9 cellular contexts compared by ENCODE assay signal in genomic region chr16:72400257-72401078, GRCh38.
DNase-seq lines count a peak whose midpoint lies in the region; ATAC-seq, FAIRE-seq and TF ChIP-seq lines count a peak whose summit lies in the region.
"Had no signal": no experiment of that assay in that cellular context is flagged by ENCODE, and none has a peak within 500 bp of the region (broad histone marks: within the 10 kb centered on the region; RNA-seq: fewer than 3 reads in every experiment).

No MANE protein-coding gene starts in this region.

- H3K27ac ChIP-seq in CD4-positive, alpha-beta T cell (ENCODE audit: low read depth, low read length): no peak overlapping the region
- H3K27ac ChIP-seq in endothelial cell of umbilical vein (ENCODE audit: insufficient read depth, low read depth, low read length): no peak overlapping the region

- intact Hi-C loops in CD4-positive, alpha-beta T cell (cut with DNase I, micrococcal nuclease): loop anchor here in 1 of 2 experiments (10.0 kb wide), 1 partner anchor 454 kb away; no protein-coding TSS in a partner anchor
- intact Hi-C loops in endothelial cell of umbilical vein (cut with micrococcal nuclease): loop anchor here (1.0 to 5.0 kb wide), 4 partner anchors 67 to 1557 kb away; no protein-coding TSS in a partner anchor

- H3K36me3 Mint-ChIP-seq in CD4-positive, alpha-beta T cell (ENCODE audit: low read depth): no peaks in the 10 kb centered on the region
- H3K36me3 Mint-ChIP-seq in naive B cell: peaks cover under 1% of the 10 kb centered on the region in 2 donors

- H3K9me3 Mint-ChIP-seq in CD4-positive, alpha-beta T cell: peaks cover 2% of the 10 kb centered on the region
- H3K9me3 Mint-ChIP-seq in naive B cell: peaks cover 0 to 2% (median under 1%) of the 10 kb centered on the region in 7 donors
- H3K9me3 Mint-ChIP-seq: T-helper 1 cell treated with Interleukin-12 subunit alpha and Interleukin-12 subunit beta and Interleukin-4 antibody, amounts not matched to agents 30 μg/mL and 1 μg/mL, for 36 hours had no signal

- TF ChIP-seq CTCF in CD4-positive, alpha-beta T cell (IDR thresholded peaks at IDR 0.05): peak; percentile 68
- peak; percentile 70 for TF ChIP-seq CTCF in LNCaP clone FGC (IDR thresholded peaks at IDR 0.05; ENCODE audit: control insufficient read depth, extremely low read depth, insufficient read depth)
- TF ChIP-seq CTCF in endothelial cell of umbilical vein (IDR thresholded peaks at IDR 0.05; ENCODE audit: extremely low read depth in 1 of 2, insufficient read depth in 1 of 2, low read depth in 1 of 2, low read length in 2 of 2): peak; percentile 64 to 73

- POLR2A ChIA-PET in CD4-positive, alpha-beta T cell (lab: Charles Lee): no interaction called here
- POLR2A ChIA-PET in endothelial cell of umbilical vein (lab: Charles Lee): no interaction called here

- dilution Hi-C loops in endothelial cell of umbilical vein (cut with MboI; ENCODE audit: extremely low pct_ligation_motif_present, low sequenced_read_pairs): no loop called here

- H3K4me2 ChIP-seq in endothelial cell of umbilical vein (ENCODE audit: insufficient read depth, low read length): no peak overlapping the region

- no peaks in the 10 kb centered on the region for H3K27me3 ChIP-seq in CD4-positive, alpha-beta T cell (ENCODE audit: control insufficient read depth, insufficient read depth, low read length)
- no peaks in the 10 kb centered on the region for H3K27me3 ChIP-seq in endothelial cell of umbilical vein (ENCODE audit: control insufficient read depth in 2 of 2, insufficient read depth in 2 of 2, low read length in 2 of 2)

- BruUV-seq in endothelial cell of umbilical vein (replicated peaks; lab: Mats Ljungman, UMichigan): no TSS peak

- no peaks in the 10 kb centered on the region for H3K79me2 ChIP-seq in endothelial cell of umbilical vein (ENCODE audit: control insufficient read depth, insufficient read depth, low read length)

- H3K36me3 ChIP-seq in endothelial cell of umbilical vein (ENCODE audit: control insufficient read depth in 2 of 2, extremely low read depth in 1 of 2, insufficient read depth in 2 of 2, low read length in 2 of 2): no peaks in the 10 kb centered on the region

- no peak overlapping the region for H3K4me3 ChIP-seq in LNCaP clone FGC (ENCODE audit: low read depth, low read length)
- H3K4me3 ChIP-seq in endothelial cell of umbilical vein (replicated peaks in 1 of 3; ENCODE audit: insufficient read depth in 1 of 3, low read depth in 1 of 3, low read length in 3 of 3): no peak overlapping the region

- no peak overlapping the region for H3K27ac Mint-ChIP-seq in CD4-positive, alpha-beta T cell
- no peak overlapping the region for H3K27ac Mint-ChIP-seq in naive B cell
- H3K27ac Mint-ChIP-seq: T-helper 1 cell treated with Interleukin-12 subunit alpha and Interleukin-12 subunit beta and Interleukin-4 antibody, amounts not matched to agents 30 μg/mL and 1 μg/mL, for 36 hours had no signal

- no peaks in the 10 kb centered on the region for H4K20me1 ChIP-seq in endothelial cell of umbilical vein (replicated peaks; ENCODE audit: control insufficient read depth, extremely low read depth, insufficient read depth, low read length)

- TF ChIP-seq POLR2A in endothelial cell of umbilical vein (IDR thresholded peaks at IDR 0.05; ENCODE audit: low read depth, low read length): no peak

- H3K27me3 Mint-ChIP-seq in CD4-positive, alpha-beta T cell: no peaks in the 10 kb centered on the region
- H3K27me3 Mint-ChIP-seq in naive B cell: no peaks in the 10 kb centered on the region

- CTCF ChIA-PET in CD4-positive, alpha-beta T cell (lab: Charles Lee): interaction anchor here (1.1 kb wide), 1 partner anchor 11 kb away, joined by 3 read pairs; no protein-coding TSS in a partner anchor
- CTCF ChIA-PET in endothelial cell of umbilical vein (lab: Charles Lee): interaction anchor here (0.6 to 2.5 kb wide), 67 partner anchors 9 to 1875 kb away, joined by 3 to 27 read pairs (median 4); no protein-coding TSS in a partner anchor

- H3K4me1 ChIP-seq in endothelial cell of umbilical vein (ENCODE audit: control insufficient read depth, extremely low read depth, insufficient read depth, low read length): no peaks in the 10 kb centered on the region

- no peaks in the 10 kb centered on the region for H3K9me3 ChIP-seq in CD4-positive, alpha-beta T cell (ENCODE audit: control insufficient read depth, low read length)
- H3K9me3 ChIP-seq in endothelial cell of umbilical vein (replicated peaks; ENCODE audit: control insufficient read depth, insufficient read depth, low read length): no peaks in the 10 kb centered on the region

- FAIRE-seq in endothelial cell of umbilical vein (lab: Jason Lieb, UNC): peak; percentile 70

- H3K9me1 ChIP-seq in endothelial cell of umbilical vein (replicated peaks; ENCODE audit: control insufficient read depth, extremely low read depth, insufficient read depth, low read length): no peaks in the 10 kb centered on the region

- no peaks in the 10 kb centered on the region for H3K4me1 Mint-ChIP-seq in CD4-positive, alpha-beta T cell (ENCODE audit: low read depth)
- peaks cover 0 to 3% (median 2%) of the 10 kb centered on the region in 3 donors for H3K4me1 Mint-ChIP-seq in naive B cell

- H3K4me3 Mint-ChIP-seq in CD4-positive, alpha-beta T cell: no peak overlapping the region
- no peak overlapping the region for H3K4me3 Mint-ChIP-seq in naive B cell
- H3K4me3 Mint-ChIP-seq: T-helper 1 cell treated with Interleukin-12 subunit alpha and Interleukin-12 subunit beta and Interleukin-4 antibody, amounts not matched to agents 30 μg/mL and 1 μg/mL, for 36 hours had no signal

- ATAC-seq in CD4-positive, alpha-beta T cell (ENCODE audit: poor library complexity): no peak
- ATAC-seq in GM18502 (IDR thresholded peaks at IDR 0.05; ENCODE audit: poor library complexity, unreplicated experiment) (peak; percentile 55), SK-N-SH treated with all-trans-retinoic acid at 6 μM for 48 hours (peak; percentile 78), naive B cell (ENCODE audit: low read depth in 2 of 2) (peak; percentile 32 to 33), GM19397 (IDR thresholded peaks at IDR 0.05; ENCODE audit: unreplicated experiment) (no peak)

- H3K9ac ChIP-seq in endothelial cell of umbilical vein (replicated peaks; ENCODE audit: extremely low read depth, insufficient read depth, low read length): no peak overlapping the region

- peak in 1 of 10 experiments; percentile 0 for DNase-seq in CD4-positive, alpha-beta T cell
- peak; percentile 10 for DNase-seq in LNCaP clone FGC (ENCODE audit: low read depth)
- DNase-seq in endothelial cell of umbilical vein (ENCODE audit: low read depth, low spot score): peak; percentile 76
- peak; percentile 15 for DNase-seq in naive B cell
- no peak for DNase-seq in NK-92 (lab: John Stamatoyannopoulos, UW; ENCODE audit: unreplicated experiment)

- H2AFZ ChIP-seq in endothelial cell of umbilical vein (ENCODE audit: low read depth, low read length): peak overlapping the region; percentile 34

TF ChIP-seq in SK-N-SH treated with all-trans-retinoic acid at 6 μM for 48 hours, 23 proteins besides CTCF, POLR2A, EP300 and RAD21:
- no peak for TF ChIP-seq ZNF565 (CRISPR knock-in tag; conservative IDR thresholded peaks at IDR 0.05; ENCODE audit: low read depth)

TF ChIP-seq in endothelial cell of umbilical vein, 7 proteins besides CTCF, POLR2A, EP300 and RAD21:
- no peak for TF ChIP-seq JUN (IDR thresholded peaks at IDR 0.05; ENCODE audit: borderline replicate concordance, insufficient read depth, insufficient read length, low read depth)
- no peak for TF ChIP-seq MYC (IDR thresholded peaks at IDR 0.05; ENCODE audit: low read depth, low read length)
- no peak for TF ChIP-seq GATA2 (IDR thresholded peaks at IDR 0.05; ENCODE audit: insufficient read depth, insufficient read length, low read depth, low read length)
- no peak for TF ChIP-seq MAX (IDR thresholded peaks at IDR 0.05; ENCODE audit: insufficient read depth, insufficient read length)
- TF ChIP-seq POLR2AphosphoS5 (IDR thresholded peaks at IDR 0.05; ENCODE audit: insufficient read depth, low read depth, low read length): no peak
- TF ChIP-seq FOS (IDR thresholded peaks at IDR 0.05; ENCODE audit: borderline replicate concordance, insufficient read depth, low read length): no peak
- TF ChIP-seq EZH2 (IDR thresholded peaks at IDR 0.05; ENCODE audit: borderline replicate concordance, low read depth, low read length, severe bottlenecking): no peak

Comparison
In these comparisons a context has a peak if more than half of its experiments do, and no peak if none do; other contexts are left out.
1. ATAC-seq: peak in GM18502 (single experiment), SK-N-SH treated with all-trans-retinoic acid at 6 μM for 48 hours (single experiment) and naive B cell (2 of 2); none in CD4-positive, alpha-beta T cell (single experiment) and GM19397 (single experiment).
2. Peak in every context shown above with its lines, with median percentiles within 50 percentile points of each other: CTCF ChIP-seq.